In genomic region chr21:33839167-33839716, GRCh38 we compare ENCODE assay signal across 23 cellular contexts.
"Had no signal": no experiment of that assay in that cellular context is flagged by ENCODE, and none has a peak within 500 bp of the region (broad histone marks: within the 10 kb centered on the region; RNA-seq: fewer than 3 reads in every experiment).

No MANE protein-coding gene starts in this region.

- H3K9me3 Mint-ChIP-seq: activated CD4-positive, alpha-beta memory T cell treated with anti-CD3 and anti-CD28 coated beads for 36 hours; activated naive CD8-positive, alpha-beta T cell treated with anti-CD3 and anti-CD28 coated beads, Interleukin-2, amount 10 ng/mL, durations not matched to agents 7 days and 5 days; activated T-cell treated with anti-CD3 and anti-CD28 coated beads, Interleukin-2, amount 50 U/mL, for 24 hours; activated T-helper 2 cell treated with anti-CD3 and anti-CD28 coated beads, Interferon-gamma antibody, Interleukin-2, Interleukin-4, amounts not matched to agents 10 μg/mL and 5 μg/mL and 100 μg/mL, durations not matched to agents 14 hours and 24 hours and 36 hours; immature natural killer cell; memory B cell; naive B cell; neural crest cell; stimulated activated effector memory CD8-positive, alpha-beta T cell treated with anti-CD3 and anti-CD28 coated beads, Interleukin-12 subunit alpha, Interleukin-12 subunit beta, amount 100 ng/mL, for 72 hours; T-helper 1 cell treated with Interleukin-12 subunit alpha and Interleukin-12 subunit beta and Interleukin-4 antibody, amounts not matched to agents 30 μg/mL and 1 μg/mL, for 36 hours; type B pancreatic cell had no signal

- H3K9me3 ChIP-seq: mucosa of descending colon, psoas muscle, stomach, testis had no signal

- H3K27me3 ChIP-seq: cardiac muscle cell, dorsolateral prefrontal cortex, stomach, testis had no signal

- H3K4me1 Mint-ChIP-seq: activated CD4-positive, alpha-beta T cell treated with anti-CD3 and anti-CD28 coated beads for 36 hours; activated CD8-positive, alpha-beta memory T cell treated with anti-CD3 and anti-CD28 coated beads, Interleukin-2, amount 10 ng/mL, durations not matched to agents 7 days and 5 days; activated naive CD8-positive, alpha-beta T cell treated with anti-CD3 and anti-CD28 coated beads, Interleukin-2, amount 10 ng/mL, durations not matched to agents 7 days and 5 days; immature natural killer cell; memory B cell; naive B cell; stimulated activated effector memory CD8-positive, alpha-beta T cell treated with anti-CD3 and anti-CD28 coated beads, Interleukin-12 subunit alpha, Interleukin-12 subunit beta, amount 100 ng/mL, for 72 hours had no signal

- DNase-seq: activated CD4-positive, alpha-beta memory T cell treated with anti-CD3 and anti-CD28 coated beads for 36 hours; activated CD4-positive, alpha-beta T cell treated with anti-CD3 and anti-CD28 coated beads for 36 hours; activated CD8-positive, alpha-beta memory T cell treated with anti-CD3 and anti-CD28 coated beads, Interleukin-2, amount 10 ng/mL, durations not matched to agents 7 days and 5 days; activated naive CD4-positive, alpha-beta T cell treated with Interleukin-2 at 50 U/mL for 16 hours; activated naive CD8-positive, alpha-beta T cell treated with anti-CD3 and anti-CD28 coated beads, Interleukin-2, amount 10 ng/mL, durations not matched to agents 7 days and 5 days; activated T-cell treated with anti-CD3 and anti-CD28 coated beads, Interleukin-2, amount 50 U/mL, for 24 hours; amygdala; dorsolateral prefrontal cortex; immature natural killer cell; mucosa of descending colon; naive B cell; psoas muscle; stimulated activated CD4-positive, alpha-beta T cell treated with anti-CD3 and anti-CD28 coated beads, Interleukin-4, amount 100 ng/mL, for 1 hour; stomach; testis had no signal

- H3K36me3 Mint-ChIP-seq: activated CD4-positive, alpha-beta memory T cell treated with anti-CD3 and anti-CD28 coated beads for 36 hours; activated CD8-positive, alpha-beta memory T cell treated with anti-CD3 and anti-CD28 coated beads, Interleukin-2, amount 10 ng/mL, durations not matched to agents 7 days and 5 days; activated naive CD8-positive, alpha-beta T cell treated with anti-CD3 and anti-CD28 coated beads, Interleukin-2, amount 10 ng/mL, durations not matched to agents 7 days and 5 days; immature natural killer cell; memory B cell; naive B cell; stimulated activated effector memory CD8-positive, alpha-beta T cell treated with anti-CD3 and anti-CD28 coated beads, Interleukin-12 subunit alpha, Interleukin-12 subunit beta, amount 100 ng/mL, for 72 hours had no signal

- H3K27me3 Mint-ChIP-seq: activated CD4-positive, alpha-beta memory T cell treated with anti-CD3 and anti-CD28 coated beads for 36 hours; activated CD4-positive, alpha-beta T cell treated with anti-CD3 and anti-CD28 coated beads for 36 hours; activated CD8-positive, alpha-beta memory T cell treated with anti-CD3 and anti-CD28 coated beads, Interleukin-2, amount 10 ng/mL, durations not matched to agents 7 days and 5 days; activated naive CD8-positive, alpha-beta T cell treated with anti-CD3 and anti-CD28 coated beads, Interleukin-2, amount 10 ng/mL, durations not matched to agents 7 days and 5 days; activated T-cell treated with anti-CD3 and anti-CD28 coated beads, Interleukin-2, amount 50 U/mL, for 24 hours; type B pancreatic cell had no signal

- H3K4me3 Mint-ChIP-seq: activated CD4-positive, alpha-beta memory T cell treated with anti-CD3 and anti-CD28 coated beads for 36 hours; activated CD4-positive, alpha-beta T cell treated with anti-CD3 and anti-CD28 coated beads for 36 hours; activated CD8-positive, alpha-beta memory T cell treated with anti-CD3 and anti-CD28 coated beads, Interleukin-2, amount 10 ng/mL, durations not matched to agents 7 days and 5 days; activated naive CD8-positive, alpha-beta T cell treated with anti-CD3 and anti-CD28 coated beads, Interleukin-2, amount 10 ng/mL, durations not matched to agents 7 days and 5 days; activated T-cell treated with anti-CD3 and anti-CD28 coated beads, Interleukin-2, amount 50 U/mL, for 24 hours; immature natural killer cell; memory B cell; neural crest cell; stimulated activated effector memory CD8-positive, alpha-beta T cell treated with anti-CD3 and anti-CD28 coated beads, Interleukin-12 subunit alpha, Interleukin-12 subunit beta, amount 100 ng/mL, for 72 hours; T-helper 1 cell treated with Interleukin-12 subunit alpha and Interleukin-12 subunit beta and Interleukin-4 antibody, amounts not matched to agents 30 μg/mL and 1 μg/mL, for 36 hours; type B pancreatic cell had no signal

- H3K4me3 ChIP-seq: cardiac muscle cell, dorsolateral prefrontal cortex, mucosa of descending colon, psoas muscle, skin epidermis, stomach, testis had no signal

- H3K27ac Mint-ChIP-seq: activated CD4-positive, alpha-beta memory T cell treated with anti-CD3 and anti-CD28 coated beads for 36 hours; activated CD4-positive, alpha-beta T cell treated with anti-CD3 and anti-CD28 coated beads for 36 hours; activated CD8-positive, alpha-beta memory T cell treated with anti-CD3 and anti-CD28 coated beads, Interleukin-2, amount 10 ng/mL, durations not matched to agents 7 days and 5 days; activated naive CD8-positive, alpha-beta T cell treated with anti-CD3 and anti-CD28 coated beads, Interleukin-2, amount 10 ng/mL, durations not matched to agents 7 days and 5 days; activated T-cell treated with anti-CD3 and anti-CD28 coated beads, Interleukin-2, amount 50 U/mL, for 24 hours; activated T-helper 2 cell treated with anti-CD3 and anti-CD28 coated beads, Interferon-gamma antibody, Interleukin-2, Interleukin-4, amounts not matched to agents 10 μg/mL and 5 μg/mL and 100 μg/mL, durations not matched to agents 14 hours and 24 hours and 36 hours; immature natural killer cell; memory B cell; stimulated activated effector memory CD8-positive, alpha-beta T cell treated with anti-CD3 and anti-CD28 coated beads, Interleukin-12 subunit alpha, Interleukin-12 subunit beta, amount 100 ng/mL, for 72 hours; T-helper 1 cell treated with Interleukin-12 subunit alpha and Interleukin-12 subunit beta and Interleukin-4 antibody, amounts not matched to agents 30 μg/mL and 1 μg/mL, for 36 hours; type B pancreatic cell had no signal

- H3K4me1 ChIP-seq: psoas muscle had no signal

- H3K27ac ChIP-seq: cardiac muscle cell, dorsolateral prefrontal cortex, psoas muscle, skin epidermis, stomach, testis had no signal
